Comparison of ENCODE assay signal across 1 cellular context in the genomic region with DNA sequence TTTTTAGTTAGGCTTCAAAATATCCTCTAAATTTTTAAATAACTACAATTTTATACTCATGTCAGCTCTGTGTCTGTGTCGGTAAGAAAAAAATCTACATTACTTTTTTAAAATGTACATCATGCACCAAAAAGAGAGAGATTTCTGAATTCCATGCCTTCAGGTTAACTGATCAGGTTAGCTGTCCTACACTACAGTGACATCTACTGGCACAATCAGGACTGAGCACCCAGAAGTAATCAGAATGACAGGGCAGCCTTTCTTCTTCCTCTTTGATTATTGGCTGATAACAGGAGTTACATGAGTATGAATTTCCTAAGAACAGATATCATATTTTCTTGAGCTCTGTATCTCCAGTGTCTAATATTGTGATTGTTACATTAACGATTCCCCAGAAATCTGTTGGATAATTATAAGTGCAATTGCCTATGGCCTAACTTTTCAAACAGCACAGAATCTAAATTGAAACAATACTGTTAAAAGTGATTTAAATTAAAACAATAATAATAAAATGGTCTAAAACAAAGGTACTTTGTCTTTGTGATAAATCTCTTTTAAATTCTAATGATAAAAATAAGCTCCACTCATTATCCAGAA.
TF ChIP-seq lines count a peak whose summit lies in the region.

No MANE protein-coding gene starts in this region.

TF ChIP-seq in K562, 482 proteins besides CTCF, POLR2A, EP300 and RAD21 (continued from another document):
- TF ChIP-seq, protein P1, sequence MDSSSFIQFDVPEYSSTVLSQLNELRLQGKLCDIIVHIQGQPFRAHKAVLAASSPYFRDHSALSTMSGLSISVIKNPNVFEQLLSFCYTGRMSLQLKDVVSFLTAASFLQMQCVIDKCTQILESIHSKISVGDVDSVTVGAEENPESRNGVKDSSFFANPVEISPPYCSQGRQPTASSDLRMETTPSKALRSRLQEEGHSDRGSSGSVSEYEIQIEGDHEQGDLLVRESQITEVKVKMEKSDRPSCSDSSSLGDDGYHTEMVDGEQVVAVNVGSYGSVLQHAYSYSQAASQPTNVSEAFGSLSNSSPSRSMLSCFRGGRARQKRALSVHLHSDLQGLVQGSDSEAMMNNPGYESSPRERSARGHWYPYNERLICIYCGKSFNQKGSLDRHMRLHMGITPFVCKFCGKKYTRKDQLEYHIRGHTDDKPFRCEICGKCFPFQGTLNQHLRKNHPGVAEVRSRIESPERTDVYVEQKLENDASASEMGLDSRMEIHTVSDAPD (CRISPR knock-in tag; IDR thresholded peaks at IDR 0.05), result no peak
- 0 out of 2 replicates have a peak, but pooled peaks have one; percentile 22 for TF ChIP-seq MYC (IDR thresholded peaks at IDR 0.05; ENCODE audit: low read depth, low read length)
- TF ChIP-seq MYC (CRISPR knock-in tag; IDR thresholded peaks at IDR 0.05; ENCODE audit: borderline replicate concordance, low read depth), result no peak
- 0 out of 2 replicates have a peak, but pooled peaks have one; percentile 19 for TF ChIP-seq MAFF (IDR thresholded peaks at IDR 0.05; ENCODE audit: low read length)
- no peak for TF ChIP-seq ZNF785 (CRISPR knock-in tag; IDR thresholded peaks at IDR 0.05)
- no peak for TF ChIP-seq POLR2H (tag; IDR thresholded peaks at IDR 0.05; ENCODE audit: low read depth)
- peak; percentile 55; the same call in 1 of the 2 replicates for TF ChIP-seq GATA2 (CRISPR knock-in tag; IDR thresholded peaks at IDR 0.05)
- no peak for TF ChIP-seq ZNF699 (CRISPR knock-in tag; IDR thresholded peaks at IDR 0.05; ENCODE audit: insufficient replicate concordance)
- TF ChIP-seq SMC3 (conservative IDR thresholded peaks at IDR 0.05; ENCODE audit: insufficient read depth, low read depth, low read length), result peak; percentile 83
- 0 out of 2 replicates have a peak, but pooled peaks have one; percentile 18 for TF ChIP-seq FOSL1 (tag; conservative IDR thresholded peaks at IDR 0.05)
- TF ChIP-seq MAZ (CRISPR knock-in tag; conservative IDR thresholded peaks at IDR 0.05 in 1 of 2, IDR thresholded peaks at IDR 0.05 in 1 of 2), result no peak; a peak in 1 of 4 replicates
- no peak for TF ChIP-seq ADNP (tag; IDR thresholded peaks at IDR 0.05)
- TF ChIP-seq MED1 (CRISPR knock-in tag; IDR thresholded peaks at IDR 0.05; ENCODE audit: borderline replicate concordance), result no peak
- peak; percentile 49; the same call in 1 of the 2 replicates for TF ChIP-seq RB1 (IDR thresholded peaks at IDR 0.05; ENCODE audit: low read depth)
